Comparison of ENCODE assay signal across 21 cellular contexts in the genomic region with DNA sequence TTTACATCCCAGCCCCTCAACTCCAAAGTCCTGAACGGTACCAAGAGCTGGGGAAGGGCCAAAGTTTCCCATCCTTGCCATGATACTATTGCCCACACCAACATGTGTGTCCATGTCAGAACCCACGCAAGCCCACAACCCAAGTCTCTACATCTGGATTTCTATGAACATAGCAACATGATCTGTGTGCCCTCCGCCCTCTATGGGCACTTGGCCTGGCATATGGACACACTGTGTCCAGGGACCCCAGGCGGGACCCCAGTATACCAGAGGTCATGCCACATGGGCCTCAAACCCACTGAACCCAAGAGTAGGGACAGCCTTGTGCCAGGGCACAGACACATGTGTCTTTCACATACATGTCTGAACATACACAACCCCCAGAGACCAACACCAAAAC. TPM values are rescaled to one million over a fixed set of nuclear protein-coding genes. Genes with fewer than 3 reads are reported as not detected.
DNase-seq lines count a peak whose midpoint lies in the region; ATAC-seq and FAIRE-seq lines count a peak whose summit lies in the region.
"Had no signal": no experiment of that assay in that cellular context is flagged by ENCODE, and none has a peak within 500 bp of the region (broad histone marks: within the 10 kb centered on the region; RNA-seq: fewer than 3 reads in every experiment).

No MANE protein-coding gene starts in this region.

- H3K36me3 Mint-ChIP-seq in CD4-positive, alpha-beta memory T cell: peaks cover 11 to 19% of the 10 kb centered on the region in 2 donors
- peaks cover 18% of the 10 kb centered on the region for H3K36me3 Mint-ChIP-seq in activated T-helper 17 cell treated with anti-CD3 and anti-CD28 coated beads, Interleukin-2, amount 50 U/mL, for 72 hours (ENCODE audit: low read depth)
- peaks cover 6 to 16% (median 8%) of the 10 kb centered on the region in 5 donors for H3K36me3 Mint-ChIP-seq in naive thymus-derived CD4-positive, alpha-beta T cell

- no peaks in the 10 kb centered on the region for H3K9me3 ChIP-seq in BLaER1
- no peaks in the 10 kb centered on the region for H3K9me3 ChIP-seq in CD4-positive, alpha-beta memory T cell (ENCODE audit: control insufficient read depth in 1 of 2, low read length in 2 of 2)
- no peaks in the 10 kb centered on the region for H3K9me3 ChIP-seq in naive thymus-derived CD4-positive, alpha-beta T cell (ENCODE audit: control insufficient read depth in 2 of 3, low read length in 3 of 3)
- H3K9me3 ChIP-seq: breast epithelium, heart left ventricle, tibial artery had no signal

- H3K4me3 Mint-ChIP-seq in CD4-positive, alpha-beta memory T cell: peak overlapping the region; percentile 66 to 85 (median 75)
- peak overlapping the region; percentile 33 for H3K4me3 Mint-ChIP-seq in activated T-helper 17 cell treated with anti-CD3 and anti-CD28 coated beads, Interleukin-2, amount 50 U/mL, for 72 hours
- peak overlapping the region; percentile 49 to 89 (median 77) for H3K4me3 Mint-ChIP-seq in naive thymus-derived CD4-positive, alpha-beta T cell

- peaks cover 45% of the 10 kb centered on the region for H3K4me1 ChIP-seq in BLaER1
- H3K4me1 ChIP-seq in CD4-positive, alpha-beta memory T cell (ENCODE audit: insufficient read depth, low read length): peaks cover 13% of the 10 kb centered on the region
- H3K4me1 ChIP-seq in naive thymus-derived CD4-positive, alpha-beta T cell (ENCODE audit: control insufficient read depth in 2 of 2, insufficient read depth in 2 of 2, low read length in 2 of 2): peaks cover 9 to 10% of the 10 kb centered on the region in 2 donors
- H3K4me1 ChIP-seq: breast epithelium had no signal

- H3K9ac ChIP-seq in BLaER1: 0 out of 2 replicates have a peak overlapping the region, but pooled peaks have one; percentile 84

- peaks cover 75% of the 10 kb centered on the region for H4K20me1 ChIP-seq in BLaER1

- H3K9me3 Mint-ChIP-seq in CD4-positive, alpha-beta memory T cell: no peaks in the 10 kb centered on the region
- no peaks in the 10 kb centered on the region for H3K9me3 Mint-ChIP-seq in activated T-helper 17 cell treated with anti-CD3 and anti-CD28 coated beads, Interleukin-2, amount 50 U/mL, for 72 hours
- no peaks in the 10 kb centered on the region for H3K9me3 Mint-ChIP-seq in naive thymus-derived CD4-positive, alpha-beta T cell
- H3K9me3 Mint-ChIP-seq: HFFc6 had no signal

- H3K27me3 Mint-ChIP-seq in CD4-positive, alpha-beta memory T cell: no peaks in the 10 kb centered on the region
- H3K27me3 Mint-ChIP-seq in activated T-helper 17 cell treated with anti-CD3 and anti-CD28 coated beads, Interleukin-2, amount 50 U/mL, for 72 hours: no peaks in the 10 kb centered on the region
- peaks cover 0 to 8% (median 0%) of the 10 kb centered on the region in 5 donors for H3K27me3 Mint-ChIP-seq in naive thymus-derived CD4-positive, alpha-beta T cell

- no peak for DNase-seq in CD4-positive, alpha-beta memory T cell
- DNase-seq in naive thymus-derived CD4-positive, alpha-beta T cell: no peak
- DNase-seq in DMS153 treated with DMSO at 0.1 percent for 48 hours (lab: John Stamatoyannopoulos, UW; ENCODE audit: unreplicated experiment) (no peak), HTR-8/SVneo (ENCODE audit: insufficient read length, low spot score) (no peak)
- DNase-seq: activated gamma-delta T cell treated with Interleukin-2 at 50 U/mL for 16 hours; C1 segment of cervical spinal cord; HFFc6; islet precursor cell; mesendoderm; NCI-H1930; NCI-H524 treated with DMSO at 0.1 percent for 48 hours; OCI-M1; stimulated activated CD4-positive, alpha-beta T cell treated with anti-CD3 and anti-CD28 coated beads, Interleukin-4, amount 100 ng/mL, for 4 hours; tibial artery had no signal

- peaks cover 13 to 37% (median 27%) of the 10 kb centered on the region in 4 donors for H3K4me1 Mint-ChIP-seq in CD4-positive, alpha-beta memory T cell
- peaks cover 32% of the 10 kb centered on the region for H3K4me1 Mint-ChIP-seq in activated T-helper 17 cell treated with anti-CD3 and anti-CD28 coated beads, Interleukin-2, amount 50 U/mL, for 72 hours
- H3K4me1 Mint-ChIP-seq in naive thymus-derived CD4-positive, alpha-beta T cell: peaks cover 20 to 43% (median 27%) of the 10 kb centered on the region in 7 donors

- CTCF ChIA-PET in CD4-positive, alpha-beta memory T cell (lab: Charles Lee; ENCODE audit: partially characterized antibody): no interaction called here
- CTCF ChIA-PET in naive thymus-derived CD4-positive, alpha-beta T cell (lab: Charles Lee): no interaction called here

- POLR2A ChIA-PET in CD4-positive, alpha-beta memory T cell (lab: Charles Lee; ENCODE audit: partially characterized antibody): no interaction called here
- POLR2A ChIA-PET in naive thymus-derived CD4-positive, alpha-beta T cell (lab: Charles Lee): no interaction called here

- no peaks in the 10 kb centered on the region for H3K27me3 ChIP-seq in BLaER1
- H3K27me3 ChIP-seq in CD4-positive, alpha-beta memory T cell (ENCODE audit: insufficient read depth, low read length): no peaks in the 10 kb centered on the region
- no peaks in the 10 kb centered on the region for H3K27me3 ChIP-seq in naive thymus-derived CD4-positive, alpha-beta T cell (ENCODE audit: control insufficient read depth in 2 of 2, insufficient read depth in 2 of 2, low read length in 2 of 2)
- H3K27me3 ChIP-seq: breast epithelium had no signal

- FAIRE-seq in HTR-8/SVneo (lab: Jason Lieb, UNC): no peak

- peaks cover 50% of the 10 kb centered on the region for H3K36me3 ChIP-seq in BLaER1
- H3K36me3 ChIP-seq in CD4-positive, alpha-beta memory T cell (ENCODE audit: insufficient read depth, low read length): no peaks in the 10 kb centered on the region
- H3K36me3 ChIP-seq in naive thymus-derived CD4-positive, alpha-beta T cell (ENCODE audit: control insufficient read depth in 2 of 3, insufficient read depth in 3 of 3, low read length in 3 of 3): peaks cover 0 to 27% (median 4%) of the 10 kb centered on the region in 3 experiments
- H3K36me3 ChIP-seq: breast epithelium had no signal

- peak overlapping the region; percentile 97; the same call in 1 of the 2 replicates for H3K4me2 ChIP-seq in BLaER1

- intact Hi-C loops in CD4-positive, alpha-beta memory T cell (cut with micrococcal nuclease): no loop called here
- intact Hi-C loops in naive thymus-derived CD4-positive, alpha-beta T cell (cut with micrococcal nuclease): no loop called here

- peak overlapping the region in 5 of 7 donors; percentile 18 to 88 (median 68) for H3K27ac Mint-ChIP-seq in CD4-positive, alpha-beta memory T cell
- no peak overlapping the region for H3K27ac Mint-ChIP-seq in activated T-helper 17 cell treated with anti-CD3 and anti-CD28 coated beads, Interleukin-2, amount 50 U/mL, for 72 hours
- peak overlapping the region in 7 of 9 donors; percentile 12 to 88 (median 50) for H3K27ac Mint-ChIP-seq in naive thymus-derived CD4-positive, alpha-beta T cell
- H3K27ac Mint-ChIP-seq: HFFc6 had no signal

- ATAC-seq in activated T-helper 17 cell treated with anti-CD3 and anti-CD28 coated beads, Interleukin-2, amount 50 U/mL, for 72 hours (replicated peaks): no peak
- ATAC-seq in naive thymus-derived CD4-positive, alpha-beta T cell: no peak
- ATAC-seq in GM21515 (IDR thresholded peaks at IDR 0.05; ENCODE audit: unreplicated experiment): no peak
- ATAC-seq: heart left ventricle had no signal

- no peak overlapping the region for H3K27ac ChIP-seq in BLaER1
- no peak overlapping the region for H3K27ac ChIP-seq in CD4-positive, alpha-beta memory T cell (ENCODE audit: low read depth, low read length)
- no peak overlapping the region for H3K27ac ChIP-seq in naive thymus-derived CD4-positive, alpha-beta T cell (ENCODE audit: low read depth, low read length)
- H3K27ac ChIP-seq: breast epithelium, heart left ventricle, tibial artery had no signal

- H3K4me3 ChIP-seq in BLaER1: no peak overlapping the region
- no peak overlapping the region for H3K4me3 ChIP-seq in CD4-positive, alpha-beta memory T cell (ENCODE audit: low read length in 2 of 2)
- no peak overlapping the region for H3K4me3 ChIP-seq in naive thymus-derived CD4-positive, alpha-beta T cell (ENCODE audit: low read length)
- H3K4me3 ChIP-seq: breast epithelium, heart left ventricle, tibial artery had no signal

RNA-seq across cellular contexts. Expression of a gene that starts 2.0 kb away (rescaled TPM):
- total RNA-seq in CD4-positive, alpha-beta memory T cell: 1 to 10 TPM; 8.4 to 8.5 TPM
- 1 to 10 TPM; 2.0 to 4.5 TPM for polyA plus RNA-seq in CD4-positive, alpha-beta memory T cell
- 1 to 10 TPM; 3.7 to 10.0 TPM for total RNA-seq in activated T-helper 17 cell treated with anti-CD3 and anti-CD28 coated beads, Interleukin-2, amount 50 U/mL, for 72 hours
- total RNA-seq in naive thymus-derived CD4-positive, alpha-beta T cell: 10 to 100 TPM in 2 of 5 experiments, 1 to 10 TPM in 3; 4.0 to 11.6 (median 6.0) TPM
- 1 to 10 TPM; 3.9 to 7.1 TPM for polyA plus RNA-seq in naive thymus-derived CD4-positive, alpha-beta T cell

RNA-seq across cellular contexts. Expression of a gene that starts 17.2 kb away (rescaled TPM):
- total RNA-seq in CD4-positive, alpha-beta memory T cell: 100 to 1,000 TPM; 384 to 389 TPM
- 1,000 to 10,000 TPM; 1,040 to 1,509 TPM for polyA plus RNA-seq in CD4-positive, alpha-beta memory T cell
- total RNA-seq in activated T-helper 17 cell treated with anti-CD3 and anti-CD28 coated beads, Interleukin-2, amount 50 U/mL, for 72 hours: 100 to 1,000 TPM; 330 to 351 TPM
- 100 to 1,000 TPM; 345 to 516 (median 429) TPM for total RNA-seq in naive thymus-derived CD4-positive, alpha-beta T cell
- 1,000 to 10,000 TPM; 1,379 to 1,413 TPM for polyA plus RNA-seq in naive thymus-derived CD4-positive, alpha-beta T cell

RNA-seq across cellular contexts. Expression of a gene that starts 22.5 kb away (rescaled TPM):
- not detected for total RNA-seq in CD4-positive, alpha-beta memory T cell
- polyA plus RNA-seq in CD4-positive, alpha-beta memory T cell: 1 to 10 TPM in 1 of 2 donors, not detected in 1; 1.6 TPM
- under 1 TPM in 1 of 2 donors, not detected in 1; 0.42 TPM for total RNA-seq in activated T-helper 17 cell treated with anti-CD3 and anti-CD28 coated beads, Interleukin-2, amount 50 U/mL, for 72 hours
- not detected for total RNA-seq in naive thymus-derived CD4-positive, alpha-beta T cell
- polyA plus RNA-seq in naive thymus-derived CD4-positive, alpha-beta T cell: not detected
- total RNA-seq: breast epithelium, heart left ventricle, HFFc6, osteoblast, skeletal muscle tissue had no signal
- polyA plus RNA-seq: heart left ventricle had no signal

RNA-seq across cellular contexts. Expression of a gene that starts 23.5 kb away (rescaled TPM):
- total RNA-seq in CD4-positive, alpha-beta memory T cell: 10 to 100 TPM; 65.0 to 79.6 TPM
- polyA plus RNA-seq in CD4-positive, alpha-beta memory T cell: 10 to 100 TPM in 1 of 2 donors, 1 to 10 TPM in 1; 7.3 to 20.2 TPM
- total RNA-seq in activated T-helper 17 cell treated with anti-CD3 and anti-CD28 coated beads, Interleukin-2, amount 50 U/mL, for 72 hours: 10 to 100 TPM; 52.8 to 75.1 TPM
- 10 to 100 TPM; 52.0 to 84.6 (median 65.6) TPM for total RNA-seq in naive thymus-derived CD4-positive, alpha-beta T cell
- polyA plus RNA-seq in naive thymus-derived CD4-positive, alpha-beta T cell: 10 to 100 TPM in 1 of 2 donors, 1 to 10 TPM in 1; 7.3 to 19.7 TPM

RNA-seq across cellular contexts. Expression of a gene that starts 50.5 kb away (rescaled TPM):
- not detected for total RNA-seq in CD4-positive, alpha-beta memory T cell
- polyA plus RNA-seq in CD4-positive, alpha-beta memory T cell: not detected
- total RNA-seq in activated T-helper 17 cell treated with anti-CD3 and anti-CD28 coated beads, Interleukin-2, amount 50 U/mL, for 72 hours: not detected
- not detected for total RNA-seq in naive thymus-derived CD4-positive, alpha-beta T cell
- polyA plus RNA-seq in naive thymus-derived CD4-positive, alpha-beta T cell: not detected
- total RNA-seq: breast epithelium, heart left ventricle, HFFc6, osteoblast, skeletal muscle tissue had no signal
- polyA plus RNA-seq: heart left ventricle had no signal
